18 cellular contexts compared by ENCODE assay signal in the genomic region with DNA sequence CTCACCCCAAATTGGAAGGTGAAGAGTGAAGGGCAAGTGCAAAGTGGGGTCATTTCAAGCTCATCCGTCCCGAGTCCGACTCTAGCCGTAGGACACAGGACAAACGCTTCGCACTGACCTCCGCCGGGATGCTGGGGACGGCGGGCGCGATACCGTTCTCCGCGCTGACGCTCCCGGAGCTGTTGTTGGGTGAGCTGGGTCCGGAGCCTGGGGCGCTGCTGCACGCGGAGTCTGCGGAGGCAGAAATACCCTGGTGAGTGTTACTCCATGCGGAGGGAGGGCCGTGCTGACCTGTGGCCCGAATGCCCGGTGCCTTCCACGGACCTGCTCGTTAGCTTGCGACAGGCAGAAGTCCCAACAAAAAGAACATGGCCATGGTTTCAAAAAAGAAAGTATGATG.
DNase-seq lines count a peak whose midpoint lies in the region; ATAC-seq and TF ChIP-seq lines count a peak whose summit lies in the region.
"Had no signal": no experiment of that assay in that cellular context is flagged by ENCODE, and none has a peak within 500 bp of the region (broad histone marks: within the 10 kb centered on the region; RNA-seq: fewer than 3 reads in every experiment).

No MANE protein-coding gene starts in this region.

- no peak overlapping the region for H3K27ac ChIP-seq in left ventricle myocardium inferior (replicated peaks)
- no peak overlapping the region for H3K27ac ChIP-seq in psoas muscle
- no peak overlapping the region for H3K27ac ChIP-seq in SJCRH30
- H3K27ac ChIP-seq: BLaER1 treated with 17β-estradiol and CSF1 and Interleukin-3, amounts not matched to agents 10 nM and 100 nM had no signal

- no peaks in the 10 kb centered on the region for H3K9me3 Mint-ChIP-seq in chondrocyte (ENCODE audit: low read depth)
- H3K9me3 Mint-ChIP-seq: HFFc6 had no signal

- TF ChIP-seq CTCF in left ventricle myocardium inferior (IDR thresholded peaks at IDR 0.05; ENCODE audit: borderline replicate concordance) (no peak), chondrocyte (IDR thresholded peaks at IDR 0.05) (no peak), psoas muscle (IDR thresholded peaks at IDR 0.05) (no peak)

- 94 to 97% (median 96%) methylated on average over 29 of the region's 29 CpGs for WGBS in psoas muscle, 3 donors

- H3K9me3 ChIP-seq in left ventricle myocardium inferior (replicated peaks) (no peaks in the 10 kb centered on the region), psoas muscle (no peaks in the 10 kb centered on the region), SJCRH30 (replicated peaks) (0 out of 2 replicates have a peak, but pooled peaks cover 2% of the 10 kb centered on the region)

- DNase-seq in left ventricle myocardium superior (peak; percentile 20), left ventricle myocardium inferior (no peak), chondrocyte (ENCODE audit: low spot score) (peak; percentile 92), psoas muscle (peak; percentile 5 to 40), SJCRH30 (no peak), DMS114 treated with DMSO at 0.1 percent for 48 hours (lab: John Stamatoyannopoulos, UW; ENCODE audit: unreplicated experiment) (no peak)
- DNase-seq: Calu3; CD8-positive, alpha-beta T cell; DMS53; DND-41; EL; GOT3; H7; HFFc6 had no signal

- H3K27me3 ChIP-seq in left ventricle myocardium inferior (ENCODE audit: low read depth) (no peaks in the 10 kb centered on the region), psoas muscle (ENCODE audit: insufficient read depth in 3 of 3, low read length in 2 of 3) (no peaks in the 10 kb centered on the region), SJCRH30 (no peaks in the 10 kb centered on the region)
- H3K27me3 ChIP-seq: BLaER1 treated with 17β-estradiol and CSF1 and Interleukin-3, amounts not matched to agents 10 nM and 100 nM had no signal

- no peaks in the 10 kb centered on the region for H3K27me3 Mint-ChIP-seq in chondrocyte (ENCODE audit: low read depth)
- H3K27me3 Mint-ChIP-seq: B cell had no signal

- H3K4me3 ChIP-seq in left ventricle myocardium inferior = no peak overlapping the region
- H3K4me3 ChIP-seq in psoas muscle = no peak overlapping the region
- no peak overlapping the region for H3K4me3 ChIP-seq in SJCRH30
- H3K4me3 ChIP-seq: BLaER1 treated with 17β-estradiol and CSF1 and Interleukin-3, amounts not matched to agents 10 nM and 100 nM; GM12878 had no signal

- H3K4me1 ChIP-seq in left ventricle myocardium inferior (peaks cover 13% of the 10 kb centered on the region), psoas muscle (no peaks in the 10 kb centered on the region), SJCRH30 (no peaks in the 10 kb centered on the region)

- no peak for ATAC-seq in left ventricle myocardium superior
- ATAC-seq in psoas muscle = no peak
- ATAC-seq: CD8-positive, alpha-beta T cell; GM12878; HCT116 had no signal

- no peak overlapping the region for H3K27ac Mint-ChIP-seq in chondrocyte (ENCODE audit: unreplicated experiment)
- H3K27ac Mint-ChIP-seq: B cell; CD8-positive, alpha-beta T cell; HFFc6 had no signal

- H3K4me3 Mint-ChIP-seq in chondrocyte (ENCODE audit: unreplicated experiment) = no peak overlapping the region
- H3K4me3 Mint-ChIP-seq: B cell; CD8-positive, alpha-beta T cell; HFFc6 had no signal

- H3K36me3 ChIP-seq in left ventricle myocardium inferior (peaks cover 94% of the 10 kb centered on the region), psoas muscle (ENCODE audit: insufficient read depth in 1 of 2, low read depth in 1 of 2) (peaks cover 6 to 97% of the 10 kb centered on the region in 2 donors), SJCRH30 (no peaks in the 10 kb centered on the region)

- no peaks in the 10 kb centered on the region for H3K4me1 Mint-ChIP-seq in chondrocyte (ENCODE audit: low read depth)
- H3K4me1 Mint-ChIP-seq: B cell had no signal

- intact Hi-C loops in left ventricle myocardium superior (cut with micrococcal nuclease) = no loop called here
- intact Hi-C loops in left ventricle myocardium inferior (cut with micrococcal nuclease) = no loop called here
- intact Hi-C loops in psoas muscle (cut with DNase I) = no loop called here

- H3K36me3 Mint-ChIP-seq in chondrocyte (ENCODE audit: low read depth) = peaks cover 16% of the 10 kb centered on the region

Comparison
In these comparisons a context has a peak if more than half of its experiments do, and no peak if none do; other contexts are left out.
1. DNase-seq: peak in left ventricle myocardium superior (single experiment), chondrocyte (single experiment) and psoas muscle (2 of 2); none in left ventricle myocardium inferior (single experiment), SJCRH30 (0 of 2) and DMS114 treated with DMSO at 0.1 percent for 48 hours (single experiment).